ENCODE assay signal across 10 cellular contexts in genomic region chr1:84720275-84720780, GRCh38. TPM values are rescaled to one million over a fixed set of nuclear protein-coding genes. Genes with fewer than 3 reads are reported as not detected.
DNase-seq lines count a peak whose midpoint lies in the region; ATAC-seq and TF ChIP-seq lines count a peak whose summit lies in the region.
"Had no signal": no experiment of that assay in that cellular context is flagged by ENCODE, and none has a peak within 500 bp of the region (broad histone marks: within the 10 kb centered on the region; RNA-seq: fewer than 3 reads in every experiment).

No MANE protein-coding gene starts in this region.

- no peak for TF ChIP-seq EP300 in gastroesophageal sphincter (IDR thresholded peaks at IDR 0.05)

- ATAC-seq in GM18517 (IDR thresholded peaks at IDR 0.05; ENCODE audit: unreplicated experiment) (peak; percentile 71), HG03432 (IDR thresholded peaks at IDR 0.05; ENCODE audit: unreplicated experiment) (peak; percentile 75), gastroesophageal sphincter (no peak), GM21423 (IDR thresholded peaks at IDR 0.05; ENCODE audit: unreplicated experiment) (no peak)

- H3K9me3 ChIP-seq in gastroesophageal sphincter (no peaks in the 10 kb centered on the region), prostate gland (no peaks in the 10 kb centered on the region)

- H3K27ac Mint-ChIP-seq in type B pancreatic cell: no peak overlapping the region

- H3K4me3 ChIP-seq in gastroesophageal sphincter (no peak overlapping the region), prostate gland (no peak overlapping the region)

- H3K9me3 Mint-ChIP-seq in type B pancreatic cell: no peaks in the 10 kb centered on the region

- H3K27me3 Mint-ChIP-seq in type B pancreatic cell: no peaks in the 10 kb centered on the region

- H3K27me3 ChIP-seq in gastroesophageal sphincter: no peaks in the 10 kb centered on the region
- no peaks in the 10 kb centered on the region for H3K27me3 ChIP-seq in prostate gland (replicated peaks; ENCODE audit: insufficient read depth)

- intact Hi-C loops in prostate gland (cut with DNase I): no loop called here

- H3K4me1 ChIP-seq in gastroesophageal sphincter (peaks cover 6 to 35% (median 12%) of the 10 kb centered on the region in 3 donors), prostate gland (replicated peaks) (no peaks in the 10 kb centered on the region)

- H3K27ac ChIP-seq in gastroesophageal sphincter (peak overlapping the region; percentile 64 to 78 (median 76)), prostate gland (peak overlapping the region; percentile 27 to 32)
- H3K27ac ChIP-seq: C4-2B had no signal

- TF ChIP-seq CTCF in gastroesophageal sphincter (IDR thresholded peaks at IDR 0.05): no peak
- TF ChIP-seq CTCF in prostate gland (IDR thresholded peaks at IDR 0.05): no peak
- no peak for TF ChIP-seq CTCF in type B pancreatic cell (conservative IDR thresholded peaks at IDR 0.05)

- no peaks in the 10 kb centered on the region for H3K36me3 Mint-ChIP-seq in type B pancreatic cell

- 7 to 22% methylated on average over 5 of the region's 5 CpGs for WGBS in gastroesophageal sphincter (ENCODE audit: low coverage in 1 of 2), 2 donors
- WGBS in prostate gland: 17% methylated on average over 5 of the region's 5 CpGs

- peaks cover 23% of the 10 kb centered on the region for H3K4me1 Mint-ChIP-seq in type B pancreatic cell (ENCODE audit: unreplicated experiment)

- in situ Hi-C loops in KBM-7 (cut with MboI; ENCODE audit: low pct_unique_long_range_greater_than_20kb, low sequenced_read_pairs): no loop called here

- TF ChIP-seq POLR2A in gastroesophageal sphincter (IDR thresholded peaks at IDR 0.05) (no peak), prostate gland (IDR thresholded peaks at IDR 0.05) (no peak)

- no peaks in the 10 kb centered on the region for H3K36me3 ChIP-seq in gastroesophageal sphincter
- no peaks in the 10 kb centered on the region for H3K36me3 ChIP-seq in prostate gland

- H3K4me3 Mint-ChIP-seq in type B pancreatic cell: no peak overlapping the region

- DNase-seq in prostate gland (ENCODE audit: low spot score) (no peak), KBM-7 (no peak), NCI-H2227 treated with DMSO at 0.1 percent for 48 hours (lab: John Stamatoyannopoulos, UW) (no peak), type B pancreatic cell (ENCODE audit: extremely low spot score, unreplicated experiment) (no peak)
- DNase-seq: activated CD8-positive, alpha-beta memory T cell treated with anti-CD3 and anti-CD28 coated beads, Interleukin-2, amount 50 U/mL, for 4 hours had no signal

RNA-seq across cellular contexts. Expression of gene SSX2IP, which starts 30.1 kb away (rescaled TPM):
- total RNA-seq in gastroesophageal sphincter (10 to 100 TPM; 10.8 to 21.9 (median 17.0) TPM), prostate gland (10 to 100 TPM; 10.7 to 25.2 TPM), type B pancreatic cell (ENCODE audit: low replicate concordance) (22.2 and 34.0 TPM in 2 replicates)

Comparison
In these comparisons a context has a peak if more than half of its experiments do, and no peak if none do; other contexts are left out.
1. ATAC-seq: peak in GM18517 (single experiment) and HG03432 (single experiment); none in gastroesophageal sphincter (single experiment) and GM21423 (single experiment).